9 cellular contexts compared by ENCODE assay signal in genomic region chr21:35136586-35137254, GRCh38.
DNase-seq lines count a peak whose midpoint lies in the region; ATAC-seq and TF ChIP-seq lines count a peak whose summit lies in the region.
"Had no signal": no experiment of that assay in that cellular context is flagged by ENCODE, and none has a peak within 500 bp of the region (broad histone marks: within the 10 kb centered on the region; RNA-seq: fewer than 3 reads in every experiment).

No MANE protein-coding gene starts in this region.

- H3K27ac Mint-ChIP-seq in activated T-helper 2 cell treated with anti-CD3 and anti-CD28 coated beads, Interferon-gamma antibody, Interleukin-2, Interleukin-4, amounts not matched to agents 10 μg/mL and 5 μg/mL and 100 μg/mL, durations not matched to agents 14 hours and 24 hours and 36 hours = peak overlapping the region; percentile 7

- H3K9me2 ChIP-seq in hepatocyte (replicated peaks; ENCODE audit: insufficient read depth) = no peaks in the 10 kb centered on the region

- H3K4me1 ChIP-seq in hepatocyte (ENCODE audit: insufficient read depth) (peaks cover 13% of the 10 kb centered on the region), transverse colon (peaks cover 0 to 6% (median 1%) of the 10 kb centered on the region in 4 donors)

- H3K4me3 Mint-ChIP-seq in activated T-helper 2 cell treated with anti-CD3 and anti-CD28 coated beads, Interferon-gamma antibody, Interleukin-2, Interleukin-4, amounts not matched to agents 10 μg/mL and 5 μg/mL and 100 μg/mL, durations not matched to agents 14 hours and 24 hours and 36 hours (ENCODE audit: low read depth) = no peak overlapping the region

- H3K27me3 Mint-ChIP-seq in activated T-helper 2 cell treated with anti-CD3 and anti-CD28 coated beads, Interferon-gamma antibody, Interleukin-2, Interleukin-4, amounts not matched to agents 10 μg/mL and 5 μg/mL and 100 μg/mL, durations not matched to agents 14 hours and 24 hours and 36 hours (ENCODE audit: low read depth) = no peaks in the 10 kb centered on the region

- peaks cover 33% of the 10 kb centered on the region for H3K4me1 Mint-ChIP-seq in activated T-helper 2 cell treated with anti-CD3 and anti-CD28 coated beads, Interferon-gamma antibody, Interleukin-2, Interleukin-4, amounts not matched to agents 10 μg/mL and 5 μg/mL and 100 μg/mL, durations not matched to agents 14 hours and 24 hours and 36 hours (ENCODE audit: low read depth)

- WGBS in hepatocyte (ENCODE audit: low lambda C conversion rate, missing lambda C conversion rate) = 25% methylated on average over 1 of the region's 1 CpG
- 61% methylated on average over 1 of the region's 1 CpG; no CpG with 5 or more reads in 1 of the 2 donors for WGBS in transverse colon (ENCODE audit: low coverage in 1 of 2), 2 donors

- peak overlapping the region; percentile 15 for H3K4me2 ChIP-seq in hepatocyte

- H3K36me3 Mint-ChIP-seq in activated T-helper 2 cell treated with anti-CD3 and anti-CD28 coated beads, Interferon-gamma antibody, Interleukin-2, Interleukin-4, amounts not matched to agents 10 μg/mL and 5 μg/mL and 100 μg/mL, durations not matched to agents 14 hours and 24 hours and 36 hours (ENCODE audit: low read depth) = peaks cover 2% of the 10 kb centered on the region

- H2AFZ ChIP-seq in hepatocyte = peak overlapping the region; percentile 21

- no peaks in the 10 kb centered on the region for H3K9me3 Mint-ChIP-seq in activated T-helper 2 cell treated with anti-CD3 and anti-CD28 coated beads, Interferon-gamma antibody, Interleukin-2, Interleukin-4, amounts not matched to agents 10 μg/mL and 5 μg/mL and 100 μg/mL, durations not matched to agents 14 hours and 24 hours and 36 hours

- H3K9me3 ChIP-seq in hepatocyte (ENCODE audit: low read depth) (no peaks in the 10 kb centered on the region), transverse colon (no peaks in the 10 kb centered on the region)

- intact Hi-C loops in activated T-helper 2 cell treated with anti-CD3 and anti-CD28 coated beads, Interferon-gamma antibody, Interleukin-2, Interleukin-4, amounts not matched to agents 10 μg/mL and 5 μg/mL and 100 μg/mL, durations not matched to agents 14 hours and 24 hours and 36 hours (cut with micrococcal nuclease) = no loop called here
- intact Hi-C loops in transverse colon (cut with DNase I; ENCODE audit: low total_unique reads) = no loop called here

- no peaks in the 10 kb centered on the region for H3K79me2 ChIP-seq in hepatocyte

- H3K27me3 ChIP-seq in hepatocyte (no peaks in the 10 kb centered on the region), transverse colon (no peaks in the 10 kb centered on the region)

- ATAC-seq in GM19463 (IDR thresholded peaks at IDR 0.05; ENCODE audit: unreplicated experiment) = no peak

- no peaks in the 10 kb centered on the region for H4K20me1 ChIP-seq in hepatocyte (ENCODE audit: insufficient read depth, poor library complexity, severe bottlenecking)

- peak; percentile 89 for DNase-seq in HT1080 (ENCODE audit: low read depth)
- no peak for DNase-seq in activated T-helper 2 cell treated with anti-CD3 and anti-CD28 coated beads, Interferon-gamma antibody, Interleukin-2, Interleukin-4, amounts not matched to agents 10 μg/mL and 5 μg/mL and 100 μg/mL, durations not matched to agents 14 hours and 24 hours and 36 hours (ENCODE audit: low spot score)
- DNase-seq in hepatocyte (ENCODE audit: low spot score) = peak; percentile 69
- DNase-seq in transverse colon = peak; percentile 22
- DNase-seq in activated CD4-positive, alpha-beta T cell treated with anti-CD3 and anti-CD28 coated beads, Interleukin-2, amount 50 U/mL, for 4 hours = no peak
- DNase-seq in midbrain (lab: John Stamatoyannopoulos, UW) = no peak
- DNase-seq: NCI-H146 had no signal

- TF ChIP-seq POLR2A in transverse colon (IDR thresholded peaks at IDR 0.05) = no peak

- no peak overlapping the region for H3K4me3 ChIP-seq in hepatocyte
- no peak overlapping the region for H3K4me3 ChIP-seq in transverse colon
- H3K4me3 ChIP-seq: SK-N-MC had no signal

- no peak for TF ChIP-seq EP300 in transverse colon (IDR thresholded peaks at IDR 0.05; ENCODE audit: low read depth)

- H3K27ac ChIP-seq in hepatocyte = peak overlapping the region; percentile 96
- no peak overlapping the region for H3K27ac ChIP-seq in transverse colon
- H3K27ac ChIP-seq: SK-N-MC had no signal

- TF ChIP-seq CTCF in hepatocyte (IDR thresholded peaks at IDR 0.05; ENCODE audit: poor library complexity) (no peak), transverse colon (IDR thresholded peaks at IDR 0.05) (no peak)

- H3K36me3 ChIP-seq in hepatocyte (replicated peaks; ENCODE audit: insufficient read depth, low read depth) (no peaks in the 10 kb centered on the region), transverse colon (no peaks in the 10 kb centered on the region)

- in situ Hi-C loops in transverse colon (cut with MboI; ENCODE audit: low pct_ligation_motif_present in 1 of 4, low pct_unique_long_range_greater_than_20kb in 1 of 4, low sequenced_read_pairs in 3 of 4) = no loop called here

Comparison
In these comparisons a context has a peak if more than half of its experiments do, and no peak if none do; other contexts are left out.
1. DNase-seq: peak in HT1080 (single experiment), hepatocyte (single experiment) and transverse colon (single experiment); none in activated T-helper 2 cell treated with anti-CD3 and anti-CD28 coated beads, Interferon-gamma antibody, Interleukin-2, Interleukin-4, amounts not matched to agents 10 μg/mL and 5 μg/mL and 100 μg/mL, durations not matched to agents 14 hours and 24 hours and 36 hours (single experiment), activated CD4-positive, alpha-beta T cell treated with anti-CD3 and anti-CD28 coated beads, Interleukin-2, amount 50 U/mL, for 4 hours (0 of 2) and midbrain (single experiment).